Comparison of ENCODE assay signal across 27 cellular contexts in genomic region chr6:26257272-26257671, GRCh38.
A peak's percentile ranks its signal among the peaks of the same experiment; 100 is the strongest.
DNase-seq lines count a peak whose midpoint lies in the region; ATAC-seq and TF ChIP-seq lines count a peak whose summit lies in the region.
"Had no signal": no experiment of that assay in that cellular context is flagged by ENCODE, and none has a peak within 500 bp of the region (broad histone marks: within the 10 kb centered on the region; RNA-seq: fewer than 3 reads in every experiment).

No MANE protein-coding gene starts in this region.

- H4K91ac ChIP-seq in neuronal stem cell (ENCODE audit: low read depth, low read length, poor library complexity) = no peak overlapping the region

- no peaks in the 10 kb centered on the region for H4K20me1 ChIP-seq in PC-3 (ENCODE audit: low read length)

- no peaks in the 10 kb centered on the region for H3K9me3 Mint-ChIP-seq in brain
- H3K9me3 Mint-ChIP-seq: activated CD8-positive, alpha-beta T cell treated with anti-CD3 and anti-CD28 coated beads for 36 hours; activated naive CD4-positive, alpha-beta T cell treated with anti-CD3 and anti-CD28 coated beads, Interleukin-2, amount 50 U/mL, for 72 hours; activated T-helper 2 cell treated with anti-CD3 and anti-CD28 coated beads, Interferon-gamma antibody, Interleukin-2, Interleukin-4, amounts not matched to agents 10 μg/mL and 5 μg/mL and 100 μg/mL, durations not matched to agents 14 hours and 24 hours and 36 hours; CD4-positive, alpha-beta T cell; stimulated activated naive CD8-positive, alpha-beta T cell treated with anti-CD3 and anti-CD28 coated beads, Interleukin-15, Interleukin-2, amounts not matched to agents 100 ng/mL and 50 ng/mL, for 24 hours had no signal

- no peak overlapping the region for H2BK15ac ChIP-seq in neuronal stem cell (ENCODE audit: low read length)

- CTCF ChIA-PET in PC-3 (lab: Charles Lee) = no interaction called here

- H3K18ac ChIP-seq in neuronal stem cell (ENCODE audit: low read length) = no peak overlapping the region

- H3K23ac ChIP-seq in neuronal stem cell (ENCODE audit: low read depth, low read length, poor library complexity) = no peak overlapping the region

- H3K4ac ChIP-seq in neuronal stem cell (ENCODE audit: low read length) = no peak overlapping the region

- intact Hi-C loops in PC-3 (cut with micrococcal nuclease) (no loop called here), prostate gland (cut with DNase I) (no loop called here)

- H3K36me3 Mint-ChIP-seq in brain = no peaks in the 10 kb centered on the region

- peak overlapping the region in 4 of 5 experiments; percentile 38 to 74 (median 66) for H3K4me3 Mint-ChIP-seq in brain
- H3K4me3 Mint-ChIP-seq: activated CD8-positive, alpha-beta T cell treated with anti-CD3 and anti-CD28 coated beads for 36 hours; CD4-positive, alpha-beta T cell; stimulated activated naive CD8-positive, alpha-beta T cell treated with anti-CD3 and anti-CD28 coated beads, Interleukin-15, Interleukin-2, amounts not matched to agents 100 ng/mL and 50 ng/mL, for 24 hours had no signal

- no peak overlapping the region for H3K14ac ChIP-seq in neuronal stem cell (ENCODE audit: low read length)

- peaks cover 65% of the 10 kb centered on the region for H3K4me1 Mint-ChIP-seq in brain

- POLR2A ChIA-PET in PC-3 (lab: Charles Lee; ENCODE audit: unreplicated experiment) = no interaction called here

- H3K27me3 Mint-ChIP-seq in brain = peaks cover 8% of the 10 kb centered on the region
- H3K27me3 Mint-ChIP-seq: activated CD8-positive, alpha-beta T cell treated with anti-CD3 and anti-CD28 coated beads for 36 hours; CD4-positive, alpha-beta T cell; stimulated activated naive CD8-positive, alpha-beta T cell treated with anti-CD3 and anti-CD28 coated beads, Interleukin-15, Interleukin-2, amounts not matched to agents 100 ng/mL and 50 ng/mL, for 24 hours had no signal

- no peak overlapping the region for H2BK5ac ChIP-seq in neuronal stem cell (ENCODE audit: low read length)

- H3K27me3 ChIP-seq in neuronal stem cell (ENCODE audit: control insufficient read depth in 3 of 3, insufficient read depth in 3 of 3, low read depth in 1 of 3, low read length in 3 of 3) = no peaks in the 10 kb centered on the region
- H3K27me3 ChIP-seq in PC-3 (ENCODE audit: low read length) = no peaks in the 10 kb centered on the region
- no peaks in the 10 kb centered on the region for H3K27me3 ChIP-seq in prostate gland (replicated peaks; ENCODE audit: insufficient read depth)
- H3K27me3 ChIP-seq: colonic mucosa had no signal

- H3K36me3 ChIP-seq in neuronal stem cell (replicated peaks in 1 of 2; ENCODE audit: control insufficient read depth in 2 of 2, insufficient read depth in 2 of 2, low read length in 2 of 2) = no peaks in the 10 kb centered on the region
- H3K36me3 ChIP-seq in PC-3 (ENCODE audit: low read depth, low read length) = no peaks in the 10 kb centered on the region
- H3K36me3 ChIP-seq in prostate gland = no peaks in the 10 kb centered on the region
- H3K36me3 ChIP-seq: colonic mucosa had no signal

- BruUV-seq in PC-3 (replicated peaks; lab: Mats Ljungman, UMichigan) = no TSS peak

- H3K4me3 ChIP-seq in neuronal stem cell (ENCODE audit: low read length in 2 of 2) (no peak overlapping the region), PC-3 (ENCODE audit: low read length) (no peak overlapping the region), prostate gland (no peak overlapping the region)
- H3K4me3 ChIP-seq: colonic mucosa, GM23248 had no signal

- H3K27ac ChIP-seq in neuronal stem cell (replicated peaks; ENCODE audit: low read length) (no peak overlapping the region), PC-3 (ENCODE audit: low read length) (no peak overlapping the region), prostate gland (no peak overlapping the region)
- H3K27ac ChIP-seq: colonic mucosa, GM23248 had no signal

- DNase-seq in DMS53 (lab: John Stamatoyannopoulos, UW) (peak; percentile 53), DMS53 treated with DMSO at 0.1 percent for 48 hours (lab: John Stamatoyannopoulos, UW; ENCODE audit: unreplicated experiment) (no peak), LoVo (ENCODE audit: low spot score) (peak; percentile 70), neuronal stem cell (ENCODE audit: low spot score) (no peak), PC-3 (no peak), prostate gland (ENCODE audit: low spot score) (no peak)
- DNase-seq: 8988T; activated CD4-positive, alpha-beta T cell treated with anti-CD3 and anti-CD28 coated beads for 1 hour; activated CD8-positive, alpha-beta T cell treated with anti-CD3 and anti-CD28 coated beads for 36 hours; anterior cingulate cortex; CD4-positive, alpha-beta T cell; colonic mucosa; DMS 273 treated with DMSO at 0.1 percent for 48 hours; effector memory CD4-positive, alpha-beta T cell; GM23248; head of caudate nucleus; Karpas-422; kidney glomerular epithelial cell; NCI-H1694 treated with DMSO at 0.1 percent for 48 hours; NCI-H2171 treated with DMSO at 0.1 percent for 48 hours; nucleus accumbens; T-helper 1 cell had no signal

- H3K9me3 ChIP-seq in neuronal stem cell (replicated peaks in 1 of 2; ENCODE audit: control insufficient read depth in 2 of 2, insufficient read depth in 1 of 2, low read depth in 1 of 2, low read length in 2 of 2) = no peaks in the 10 kb centered on the region
- H3K9me3 ChIP-seq in PC-3 (ENCODE audit: low read length) = no peaks in the 10 kb centered on the region
- H3K9me3 ChIP-seq in prostate gland = no peaks in the 10 kb centered on the region
- H3K9me3 ChIP-seq: colonic mucosa had no signal

- H2AK5ac ChIP-seq in neuronal stem cell (ENCODE audit: low read depth, low read length) = no peak overlapping the region

- no peak for TF ChIP-seq POLR2A in prostate gland (IDR thresholded peaks at IDR 0.05)

- H3K4me2 ChIP-seq in neuronal stem cell (ENCODE audit: insufficient read depth, low read length, poor library complexity, severe bottlenecking) = no peak overlapping the region
- H3K4me2 ChIP-seq in PC-3 (ENCODE audit: low read length) = no peak overlapping the region

- no peaks in the 10 kb centered on the region for H3K79me1 ChIP-seq in neuronal stem cell (ENCODE audit: low read depth, low read length)

- no CpG with 5 or more reads among the region's 7 CpGs for WGBS in neuronal stem cell (ENCODE audit: extremely low coverage in 2 of 2, insufficient read length in 2 of 2, insufficient replicate concordance in 1 of 2), 2 donors
- 47% methylated on average over 7 of the region's 7 CpGs for WGBS in prostate gland

- H2BK12ac ChIP-seq in neuronal stem cell (ENCODE audit: low read length) = no peak overlapping the region

- no peaks in the 10 kb centered on the region for H3K9me2 ChIP-seq in PC-3 (replicated peaks; ENCODE audit: low read length)

- H3K27ac Mint-ChIP-seq in brain = peak overlapping the region in 3 of 5 experiments; percentile 48 to 85 (median 59)
- H3K27ac Mint-ChIP-seq: activated CD8-positive, alpha-beta T cell treated with anti-CD3 and anti-CD28 coated beads for 36 hours; activated T-helper 2 cell treated with anti-CD3 and anti-CD28 coated beads, Interferon-gamma antibody, Interleukin-2, Interleukin-4, amounts not matched to agents 10 μg/mL and 5 μg/mL and 100 μg/mL, durations not matched to agents 14 hours and 24 hours and 36 hours; CD4-positive, alpha-beta T cell had no signal

- no peak for TF ChIP-seq CTCF in brain (conservative IDR thresholded peaks at IDR 0.05)
- TF ChIP-seq CTCF in PC-3 (conservative IDR thresholded peaks at IDR 0.05; ENCODE audit: low read depth, low read length) = no peak
- TF ChIP-seq CTCF in prostate gland (IDR thresholded peaks at IDR 0.05) = no peak

- H3K9ac ChIP-seq in neuronal stem cell (ENCODE audit: low read depth, low read length, poor library complexity) (no peak overlapping the region), PC-3 (ENCODE audit: low read length) (no peak overlapping the region)
- H3K9ac ChIP-seq: GM23248 had no signal

- peak overlapping the region; percentile 52 for H2AFZ ChIP-seq in neuronal stem cell (ENCODE audit: low read length)
- no peak overlapping the region for H2AFZ ChIP-seq in PC-3 (ENCODE audit: low read length)
- H2AFZ ChIP-seq: GM23248 had no signal

- no peak overlapping the region for H2BK120ac ChIP-seq in neuronal stem cell (ENCODE audit: low read depth, low read length)

- no peak for ATAC-seq in PC-3
- ATAC-seq in GM19467 (IDR thresholded peaks at IDR 0.05; ENCODE audit: unreplicated experiment) = no peak
- ATAC-seq: activated CD8-positive, alpha-beta T cell treated with anti-CD3 and anti-CD28 coated beads for 36 hours; activated naive CD4-positive, alpha-beta T cell treated with anti-CD3 and anti-CD28 coated beads, Interleukin-2, amount 50 U/mL, for 72 hours had no signal

- H3F3A ChIP-seq in PC-3 (ENCODE audit: low read length, unreplicated experiment) = no peaks in the 10 kb centered on the region

- H3K79me2 ChIP-seq in PC-3 (ENCODE audit: low read length) = peaks cover 11% of the 10 kb centered on the region

- peak overlapping the region; percentile 43 for H4K8ac ChIP-seq in neuronal stem cell (ENCODE audit: low read depth, low read length)

- H3K4me1 ChIP-seq in neuronal stem cell (ENCODE audit: control insufficient read depth in 2 of 2, insufficient read depth in 1 of 2, low read depth in 1 of 2, low read length in 2 of 2) = peaks cover 4 to 10% of the 10 kb centered on the region in 2 donors
- no peaks in the 10 kb centered on the region for H3K4me1 ChIP-seq in PC-3 (ENCODE audit: insufficient read depth, low read length)
- H3K4me1 ChIP-seq in prostate gland (replicated peaks) = no peaks in the 10 kb centered on the region
- H3K4me1 ChIP-seq: colonic mucosa had no signal

Comparison
In these comparisons a context has a peak if more than half of its experiments do, and no peak if none do; other contexts are left out.
1. DNase-seq: peak in DMS53 (single experiment) and LoVo (single experiment); none in DMS53 treated with DMSO at 0.1 percent for 48 hours (single experiment), neuronal stem cell (single experiment), PC-3 (single experiment) and prostate gland (single experiment).